8 cellular contexts compared by ENCODE assay signal in genomic region chr9:127225747-127226646, GRCh38. TPM values are rescaled to one million over a fixed set of nuclear protein-coding genes. Genes with fewer than 3 reads are reported as not detected.
DNase-seq lines count a peak whose midpoint lies in the region; ATAC-seq and TF ChIP-seq lines count a peak whose summit lies in the region.

No MANE protein-coding gene starts in this region.

- no peaks in the 10 kb centered on the region for H3K79me2 ChIP-seq in PC-3 (ENCODE audit: low read length)

- H3K27me3 Mint-ChIP-seq in endothelial cell (ENCODE audit: unreplicated experiment): peaks cover 19% of the 10 kb centered on the region

- DNase-seq in NCI-H146 (lab: John Stamatoyannopoulos, UW) (peak; percentile 19), NCI-H146 treated with DMSO at 0.1 percent for 48 hours (lab: John Stamatoyannopoulos, UW; ENCODE audit: unreplicated experiment) (no peak), PC-3 (peak; percentile 22), endothelial cell (ENCODE audit: low spot score) (no peak), NCI-H774 (lab: John Stamatoyannopoulos, UW) (no peak), COR-L47 (lab: John Stamatoyannopoulos, UW) (no peak)
- DNase-seq in stimulated activated CD4-positive, alpha-beta T cell treated with anti-CD3 and anti-CD28 coated beads, Interleukin-12 subunit alpha, Interleukin-12 subunit beta, amount 100 ng/mL, for 4 hours: no peak

- CTCF ChIA-PET in PC-3 (lab: Charles Lee): no interaction called here

- H4K20me1 ChIP-seq in PC-3 (ENCODE audit: low read length): no peaks in the 10 kb centered on the region

- H3K4me1 ChIP-seq in PC-3 (ENCODE audit: insufficient read depth, low read length) (peaks cover 6% of the 10 kb centered on the region; the same call in 1 of the 2 replicates), neutrophil (ENCODE audit: control insufficient read depth in 1 of 2, insufficient read depth in 1 of 2, low read depth in 1 of 2, low read length in 1 of 2) (peaks cover 19 to 32% of the 10 kb centered on the region in 2 experiments)

- H3K4me3 Mint-ChIP-seq in endothelial cell (ENCODE audit: unreplicated experiment): peak overlapping the region; percentile 79

- H3K9me2 ChIP-seq in PC-3 (replicated peaks; ENCODE audit: low read length): no peaks in the 10 kb centered on the region

- H2AFZ ChIP-seq in PC-3 (ENCODE audit: low read length): 0 out of 2 replicates have a peak overlapping the region, but pooled peaks have one; percentile 48

- no peaks in the 10 kb centered on the region for H3K27me3 ChIP-seq in PC-3 (ENCODE audit: low read length)
- peaks cover 75% of the 10 kb centered on the region for H3K27me3 ChIP-seq in neutrophil

- no peak for TF ChIP-seq CTCF in PC-3 (conservative IDR thresholded peaks at IDR 0.05; ENCODE audit: low read depth, low read length)
- TF ChIP-seq CTCF in endothelial cell (IDR thresholded peaks at IDR 0.05; ENCODE audit: unreplicated experiment): no peak
- TF ChIP-seq CTCF in neutrophil (IDR thresholded peaks at IDR 0.05): no peak

- peaks cover 5% of the 10 kb centered on the region for H3K36me3 Mint-ChIP-seq in endothelial cell (ENCODE audit: low read depth, unreplicated experiment)

- no TSS peak for BruUV-seq in PC-3 (replicated peaks; lab: Mats Ljungman, UMichigan)

- H3K4me2 ChIP-seq in PC-3 (ENCODE audit: low read length): peak overlapping the region; percentile 89

- no peak overlapping the region for H3K27ac ChIP-seq in PC-3 (ENCODE audit: low read length)
- no peak overlapping the region for H3K27ac ChIP-seq in neutrophil

- H3K4me1 Mint-ChIP-seq in endothelial cell (ENCODE audit: unreplicated experiment): peaks cover 8% of the 10 kb centered on the region

- no peaks in the 10 kb centered on the region for H3K9me3 Mint-ChIP-seq in endothelial cell (ENCODE audit: unreplicated experiment)

- POLR2A ChIA-PET in PC-3 (lab: Charles Lee; ENCODE audit: unreplicated experiment): no interaction called here

- H3K9ac ChIP-seq in PC-3 (ENCODE audit: low read length): peak overlapping the region; percentile 57; the same call in 1 of the 2 replicates

- no peaks in the 10 kb centered on the region for H3K9me3 ChIP-seq in PC-3 (ENCODE audit: low read length)
- H3K9me3 ChIP-seq in neutrophil: no peaks in the 10 kb centered on the region

- no peak overlapping the region for H3K27ac Mint-ChIP-seq in endothelial cell (ENCODE audit: unreplicated experiment)

- intact Hi-C loops in PC-3 (cut with micrococcal nuclease): loop anchor here (5.0 kb wide), 1 partner anchor 171 kb away; the partner anchor contains the start of gene SLC2A8

- H3K36me3 ChIP-seq in PC-3 (ENCODE audit: low read depth, low read length) (no peaks in the 10 kb centered on the region), neutrophil (no peaks in the 10 kb centered on the region)

- no peaks in the 10 kb centered on the region for H3F3A ChIP-seq in PC-3 (ENCODE audit: low read length, unreplicated experiment)

- H3K4me3 ChIP-seq in PC-3 (ENCODE audit: low read length) (peak overlapping the region; percentile 75), neutrophil (ENCODE audit: low read depth in 1 of 2, low read length in 1 of 2) (peak overlapping the region; percentile 66 to 76)

- ATAC-seq in PC-3: peak; percentile 23; the same call in 1 of the 2 replicates

RNA-seq across cellular contexts. Expression of gene GARNL3, which starts 38.6 kb away (rescaled TPM):
- total RNA-seq in PC-3 (2014; rRNA removed) (15.2 and 15.5 TPM in 2 replicates), endothelial cell (ENCODE audit: unreplicated experiment) (3.3 TPM)

Comparison
In these comparisons a context has a peak if more than half of its experiments do, and no peak if none do; other contexts are left out.
1. DNase-seq: peak in NCI-H146 (single experiment) and PC-3 (single experiment); none in NCI-H146 treated with DMSO at 0.1 percent for 48 hours (single experiment), endothelial cell (single experiment), NCI-H774 (single experiment), COR-L47 (single experiment) and stimulated activated CD4-positive, alpha-beta T cell treated with anti-CD3 and anti-CD28 coated beads, Interleukin-12 subunit alpha, Interleukin-12 subunit beta, amount 100 ng/mL, for 4 hours (single experiment).